ENCODE assay signal across 1 cellular context in the genomic region with DNA sequence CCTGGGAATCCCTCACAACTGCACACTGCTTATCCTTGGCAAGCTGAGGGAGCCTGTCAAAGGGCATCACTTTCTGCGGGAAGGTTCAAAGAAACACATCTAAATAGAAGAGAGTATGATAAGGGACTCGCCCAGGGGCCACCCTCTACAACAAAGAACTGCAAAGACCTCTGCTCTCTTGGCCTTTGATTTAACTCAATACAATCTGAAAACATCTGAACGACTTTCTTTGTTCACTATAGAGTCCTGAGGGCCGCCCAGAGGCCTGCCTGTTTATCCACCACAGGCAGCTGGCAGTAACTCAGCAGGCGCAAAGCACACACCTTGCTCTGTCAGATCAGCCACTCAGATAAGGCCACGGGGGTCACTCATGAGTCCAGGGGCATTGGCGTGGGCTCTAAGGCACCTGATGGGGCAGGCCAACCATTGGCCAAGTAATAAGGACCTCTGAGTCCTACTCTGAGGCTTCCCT.
TF ChIP-seq lines count a peak whose summit lies in the region.

No MANE protein-coding gene starts in this region.

TF ChIP-seq in HepG2, 621 proteins besides CTCF, POLR2A, EP300 and RAD21 (continued from another document and continues in another):
- TF ChIP-seq, protein P1, sequence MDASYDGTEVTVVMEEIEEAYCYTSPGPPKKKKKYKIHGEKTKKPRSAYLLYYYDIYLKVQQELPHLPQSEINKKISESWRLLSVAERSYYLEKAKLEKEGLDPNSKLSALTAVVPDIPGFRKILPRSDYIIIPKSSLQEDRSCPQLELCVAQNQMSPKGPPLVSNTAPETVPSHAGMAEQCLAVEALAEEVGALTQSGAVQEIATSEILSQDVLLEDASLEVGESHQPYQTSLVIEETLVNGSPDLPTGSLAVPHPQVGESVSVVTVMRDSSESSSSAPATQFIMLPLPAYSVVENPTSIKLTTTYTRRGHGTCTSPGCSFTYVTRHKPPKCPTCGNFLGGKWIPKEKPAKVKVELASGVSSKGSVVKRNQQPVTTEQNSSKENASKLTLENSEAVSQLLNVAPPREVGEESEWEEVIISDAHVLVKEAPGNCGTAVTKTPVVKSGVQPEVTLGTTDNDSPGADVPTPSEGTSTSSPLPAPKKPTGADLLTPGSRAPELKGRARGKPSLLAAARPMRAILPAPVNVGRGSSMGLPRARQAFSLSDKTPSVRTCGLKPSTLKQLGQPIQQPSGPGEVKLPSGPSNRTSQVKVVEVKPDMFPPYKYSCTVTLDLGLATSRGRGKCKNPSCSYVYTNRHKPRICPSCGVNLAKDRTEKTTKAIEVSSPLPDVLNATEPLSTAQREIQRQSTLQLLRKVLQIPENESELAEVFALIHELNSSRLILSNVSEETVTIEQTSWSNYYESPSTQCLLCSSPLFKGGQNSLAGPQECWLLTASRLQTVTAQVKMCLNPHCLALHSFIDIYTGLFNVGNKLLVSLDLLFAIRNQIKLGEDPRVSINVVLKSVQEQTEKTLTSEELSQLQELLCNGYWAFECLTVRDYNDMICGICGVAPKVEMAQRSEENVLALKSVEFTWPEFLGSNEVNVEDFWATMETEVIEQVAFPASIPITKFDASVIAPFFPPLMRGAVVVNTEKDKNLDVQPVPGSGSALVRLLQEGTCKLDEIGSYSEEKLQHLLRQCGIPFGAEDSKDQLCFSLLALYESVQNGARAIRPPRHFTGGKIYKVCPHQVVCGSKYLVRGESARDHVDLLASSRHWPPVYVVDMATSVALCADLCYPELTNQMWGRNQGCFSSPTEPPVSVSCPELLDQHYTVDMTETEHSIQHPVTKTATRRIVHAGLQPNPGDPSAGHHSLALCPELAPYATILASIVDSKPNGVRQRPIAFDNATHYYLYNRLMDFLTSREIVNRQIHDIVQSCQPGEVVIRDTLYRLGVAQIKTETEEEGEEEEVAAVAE (CRISPR knock-in tag; IDR thresholded peaks at IDR 0.05; ENCODE audit: borderline replicate concordance), result no peak
- TF ChIP-seq ZNF629 (CRISPR knock-in tag; conservative IDR thresholded peaks at IDR 0.05) (no peak), ZNF598 (CRISPR knock-in tag; IDR thresholded peaks at IDR 0.05; ENCODE audit: borderline replicate concordance) (no peak), ZNF713 (CRISPR knock-in tag; IDR thresholded peaks at IDR 0.05) (no peak), ZNF121 (CRISPR knock-in tag; IDR thresholded peaks at IDR 0.05) (no peak), ETV6 (CRISPR knock-in tag; conservative IDR thresholded peaks at IDR 0.05) (no peak), ISX (CRISPR knock-in tag; conservative IDR thresholded peaks at IDR 0.05) (no peak), SIN3B (IDR thresholded peaks at IDR 0.05; ENCODE audit: low read length) (no peak), HMG20A (CRISPR knock-in tag; IDR thresholded peaks at IDR 0.05; ENCODE audit: borderline replicate concordance) (peak; percentile 89), SMARCC2 (IDR thresholded peaks at IDR 0.05) (no peak), MXD4 (CRISPR knock-in tag; IDR thresholded peaks at IDR 0.05) (no peak), MEIS1 (CRISPR knock-in tag; IDR thresholded peaks at IDR 0.05; ENCODE audit: borderline replicate concordance) (peak; percentile 92), POLR2AphosphoS5 (IDR thresholded peaks at IDR 0.05; ENCODE audit: low read depth, low read length) (no peak), ZSCAN22 (CRISPR knock-in tag; IDR thresholded peaks at IDR 0.05) (no peak), CAMTA2 (CRISPR knock-in tag; IDR thresholded peaks at IDR 0.05; ENCODE audit: borderline replicate concordance) (no peak), ZSCAN30 (CRISPR knock-in tag; IDR thresholded peaks at IDR 0.05) (no peak), ZNF460 (CRISPR knock-in tag; IDR thresholded peaks at IDR 0.05; ENCODE audit: borderline replicate concordance) (no peak), ZNF564 (CRISPR knock-in tag; IDR thresholded peaks at IDR 0.05) (peak; percentile 51; the same call in 1 of the 2 replicates), NFKB2 (CRISPR knock-in tag; IDR thresholded peaks at IDR 0.05; ENCODE audit: borderline replicate concordance) (no peak; the same call in 1 of the 2 replicates), TEAD2 (CRISPR knock-in tag; IDR thresholded peaks at IDR 0.05) (no peak), ZNF7 (CRISPR knock-in tag; IDR thresholded peaks at IDR 0.05) (no peak), ZNF790 (CRISPR knock-in tag; IDR thresholded peaks at IDR 0.05; ENCODE audit: borderline replicate concordance) (no peak; the same call in 1 of the 2 replicates), ZNF746 (CRISPR knock-in tag; IDR thresholded peaks at IDR 0.05) (peak; percentile 75; the same call in 1 of the 2 replicates), CHCHD3 (CRISPR knock-in tag; IDR thresholded peaks at IDR 0.05) (no peak), PTBP1 (IDR thresholded peaks at IDR 0.05; ENCODE audit: low read depth, low read length, poor library complexity, severe bottlenecking) (no peak), GABPA (IDR thresholded peaks at IDR 0.05; ENCODE audit: low read depth, low read length) (no peak), GABPA (CRISPR knock-in tag; IDR thresholded peaks at IDR 0.05; ENCODE audit: low read depth) (no peak), ZFAT (CRISPR knock-in tag; conservative IDR thresholded peaks at IDR 0.05) (no peak), NONO (IDR thresholded peaks at IDR 0.05) (no peak), NONO (CRISPR knock-in tag; conservative IDR thresholded peaks at IDR 0.05) (no peak), ZNF816 (CRISPR knock-in tag; IDR thresholded peaks at IDR 0.05; ENCODE audit: borderline replicate concordance) (no peak), NFIC (IDR thresholded peaks at IDR 0.05; ENCODE audit: low read length) (peak; percentile 72; the same call in 1 of the 2 replicates), SMAD9 (CRISPR knock-in tag; IDR thresholded peaks at IDR 0.05) (no peak), SP1 (IDR thresholded peaks at IDR 0.05) (no peak), SP1 (CRISPR knock-in tag; IDR thresholded peaks at IDR 0.05) (no peak), ZNF30 (CRISPR knock-in tag; IDR thresholded peaks at IDR 0.05) (no peak), ZNF644 (CRISPR knock-in tag; IDR thresholded peaks at IDR 0.05; ENCODE audit: low read depth) (peak; percentile 78), EEA1 (CRISPR knock-in tag; IDR thresholded peaks at IDR 0.05; ENCODE audit: borderline replicate concordance) (no peak), ZNF709 (CRISPR knock-in tag; IDR thresholded peaks at IDR 0.05) (no peak), ZNF616 (CRISPR knock-in tag; IDR thresholded peaks at IDR 0.05; ENCODE audit: low read depth) (no peak), TSC22D2 (CRISPR knock-in tag; IDR thresholded peaks at IDR 0.05; ENCODE audit: borderline replicate concordance) (no peak), CBX2 (IDR thresholded peaks at IDR 0.05; ENCODE audit: low read depth, low read length) (no peak), CBX2 (CRISPR knock-in tag; IDR thresholded peaks at IDR 0.05; ENCODE audit: low read depth) (no peak), KLF13 (CRISPR knock-in tag; IDR thresholded peaks at IDR 0.05) (no peak), NBN (conservative IDR thresholded peaks at IDR 0.05) (no peak), SATB2 (CRISPR knock-in tag; IDR thresholded peaks at IDR 0.05) (no peak), ZNF768 (CRISPR knock-in tag; IDR thresholded peaks at IDR 0.05) (no peak), RXRA (CRISPR knock-in tag; IDR thresholded peaks at IDR 0.05) (peak; percentile 94), ZNF75D (CRISPR knock-in tag; IDR thresholded peaks at IDR 0.05; ENCODE audit: borderline replicate concordance) (no peak), ZNF737 (CRISPR knock-in tag; IDR thresholded peaks at IDR 0.05; ENCODE audit: borderline replicate concordance) (no peak)
- TF ChIP-seq, protein P2, sequence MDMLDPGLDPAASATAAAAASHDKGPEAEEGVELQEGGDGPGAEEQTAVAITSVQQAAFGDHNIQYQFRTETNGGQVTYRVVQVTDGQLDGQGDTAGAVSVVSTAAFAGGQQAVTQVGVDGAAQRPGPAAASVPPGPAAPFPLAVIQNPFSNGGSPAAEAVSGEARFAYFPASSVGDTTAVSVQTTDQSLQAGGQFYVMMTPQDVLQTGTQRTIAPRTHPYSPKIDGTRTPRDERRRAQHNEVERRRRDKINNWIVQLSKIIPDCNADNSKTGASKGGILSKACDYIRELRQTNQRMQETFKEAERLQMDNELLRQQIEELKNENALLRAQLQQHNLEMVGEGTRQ (IDR thresholded peaks at IDR 0.05; ENCODE audit: low read depth, low read length), result no peak
- TF ChIP-seq, protein P2 (CRISPR knock-in tag; IDR thresholded peaks at IDR 0.05; ENCODE audit: borderline replicate concordance), result no peak
- TF ChIP-seq, protein P3, sequence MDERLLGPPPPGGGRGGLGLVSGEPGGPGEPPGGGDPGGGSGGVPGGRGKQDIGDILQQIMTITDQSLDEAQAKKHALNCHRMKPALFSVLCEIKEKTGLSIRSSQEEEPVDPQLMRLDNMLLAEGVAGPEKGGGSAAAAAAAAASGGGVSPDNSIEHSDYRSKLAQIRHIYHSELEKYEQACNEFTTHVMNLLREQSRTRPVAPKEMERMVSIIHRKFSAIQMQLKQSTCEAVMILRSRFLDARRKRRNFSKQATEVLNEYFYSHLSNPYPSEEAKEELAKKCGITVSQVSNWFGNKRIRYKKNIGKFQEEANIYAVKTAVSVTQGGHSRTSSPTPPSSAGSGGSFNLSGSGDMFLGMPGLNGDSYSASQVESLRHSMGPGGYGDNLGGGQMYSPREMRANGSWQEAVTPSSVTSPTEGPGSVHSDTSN (CRISPR knock-in tag; IDR thresholded peaks at IDR 0.05), result no peak
- TF ChIP-seq, protein P4, sequence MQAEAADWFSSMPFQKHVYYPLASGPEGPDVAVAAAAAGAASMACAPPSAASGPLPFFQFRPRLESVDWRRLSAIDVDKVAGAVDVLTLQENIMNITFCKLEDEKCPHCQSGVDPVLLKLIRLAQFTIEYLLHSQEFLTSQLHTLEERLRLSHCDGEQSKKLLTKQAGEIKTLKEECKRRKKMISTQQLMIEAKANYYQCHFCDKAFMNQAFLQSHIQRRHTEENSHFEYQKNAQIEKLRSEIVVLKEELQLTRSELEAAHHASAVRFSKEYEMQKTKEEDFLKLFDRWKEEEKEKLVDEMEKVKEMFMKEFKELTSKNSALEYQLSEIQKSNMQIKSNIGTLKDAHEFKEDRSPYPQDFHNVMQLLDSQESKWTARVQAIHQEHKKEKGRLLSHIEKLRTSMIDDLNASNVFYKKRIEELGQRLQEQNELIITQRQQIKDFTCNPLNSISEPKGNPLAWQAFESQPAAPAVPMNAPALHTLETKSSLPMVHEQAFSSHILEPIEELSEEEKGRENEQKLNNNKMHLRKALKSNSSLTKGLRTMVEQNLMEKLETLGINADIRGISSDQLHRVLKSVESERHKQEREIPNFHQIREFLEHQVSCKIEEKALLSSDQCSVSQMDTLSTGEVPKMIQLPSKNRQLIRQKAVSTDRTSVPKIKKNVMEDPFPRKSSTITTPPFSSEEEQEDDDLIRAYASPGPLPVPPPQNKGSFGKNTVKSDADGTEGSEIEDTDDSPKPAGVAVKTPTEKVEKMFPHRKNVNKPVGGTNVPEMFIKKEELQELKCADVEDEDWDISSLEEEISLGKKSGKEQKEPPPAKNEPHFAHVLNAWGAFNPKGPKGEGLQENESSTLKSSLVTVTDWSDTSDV (CRISPR knock-in tag; IDR thresholded peaks at IDR 0.05), result no peak
- TF ChIP-seq, protein P5, sequence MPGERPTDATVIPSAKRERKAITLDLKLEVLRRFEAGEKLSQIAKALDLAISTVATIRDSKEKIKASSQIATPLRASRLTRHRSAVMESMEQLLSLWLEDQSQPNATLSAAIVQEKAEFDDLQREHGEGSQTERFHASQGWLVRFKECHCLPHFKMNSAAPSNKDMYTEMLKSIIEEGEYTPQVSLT (CRISPR knock-in tag; IDR thresholded peaks at IDR 0.05; ENCODE audit: borderline replicate concordance, low read depth), result no peak
- TF ChIP-seq, protein P6, sequence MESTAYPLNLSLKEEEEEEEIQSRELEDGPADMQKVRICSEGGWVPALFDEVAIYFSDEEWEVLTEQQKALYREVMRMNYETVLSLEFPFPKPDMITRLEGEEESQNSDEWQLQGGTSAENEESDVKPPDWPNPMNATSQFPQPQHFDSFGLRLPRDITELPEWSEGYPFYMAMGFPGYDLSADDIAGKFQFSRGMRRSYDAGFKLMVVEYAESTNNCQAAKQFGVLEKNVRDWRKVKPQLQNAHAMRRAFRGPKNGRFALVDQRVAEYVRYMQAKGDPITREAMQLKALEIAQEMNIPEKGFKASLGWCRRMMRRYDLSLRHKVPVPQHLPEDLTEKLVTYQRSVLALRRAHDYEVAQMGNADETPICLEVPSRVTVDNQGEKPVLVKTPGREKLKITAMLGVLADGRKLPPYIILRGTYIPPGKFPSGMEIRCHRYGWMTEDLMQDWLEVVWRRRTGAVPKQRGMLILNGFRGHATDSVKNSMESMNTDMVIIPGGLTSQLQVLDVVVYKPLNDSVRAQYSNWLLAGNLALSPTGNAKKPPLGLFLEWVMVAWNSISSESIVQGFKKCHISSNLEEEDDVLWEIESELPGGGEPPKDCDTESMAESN (CRISPR knock-in tag; conservative IDR thresholded peaks at IDR 0.05), result 0 out of 2 replicates have a peak, but pooled peaks have one; percentile 44
- TF ChIP-seq, protein P7, sequence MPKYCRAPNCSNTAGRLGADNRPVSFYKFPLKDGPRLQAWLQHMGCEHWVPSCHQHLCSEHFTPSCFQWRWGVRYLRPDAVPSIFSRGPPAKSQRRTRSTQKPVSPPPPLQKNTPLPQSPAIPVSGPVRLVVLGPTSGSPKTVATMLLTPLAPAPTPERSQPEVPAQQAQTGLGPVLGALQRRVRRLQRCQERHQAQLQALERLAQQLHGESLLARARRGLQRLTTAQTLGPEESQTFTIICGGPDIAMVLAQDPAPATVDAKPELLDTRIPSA (CRISPR knock-in tag; IDR thresholded peaks at IDR 0.05; ENCODE audit: borderline replicate concordance), result no peak
- TF ChIP-seq, protein P8, sequence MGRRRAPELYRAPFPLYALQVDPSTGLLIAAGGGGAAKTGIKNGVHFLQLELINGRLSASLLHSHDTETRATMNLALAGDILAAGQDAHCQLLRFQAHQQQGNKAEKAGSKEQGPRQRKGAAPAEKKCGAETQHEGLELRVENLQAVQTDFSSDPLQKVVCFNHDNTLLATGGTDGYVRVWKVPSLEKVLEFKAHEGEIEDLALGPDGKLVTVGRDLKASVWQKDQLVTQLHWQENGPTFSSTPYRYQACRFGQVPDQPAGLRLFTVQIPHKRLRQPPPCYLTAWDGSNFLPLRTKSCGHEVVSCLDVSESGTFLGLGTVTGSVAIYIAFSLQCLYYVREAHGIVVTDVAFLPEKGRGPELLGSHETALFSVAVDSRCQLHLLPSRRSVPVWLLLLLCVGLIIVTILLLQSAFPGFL (CRISPR knock-in tag; IDR thresholded peaks at IDR 0.05), result no peak
- TF ChIP-seq, protein P9, sequence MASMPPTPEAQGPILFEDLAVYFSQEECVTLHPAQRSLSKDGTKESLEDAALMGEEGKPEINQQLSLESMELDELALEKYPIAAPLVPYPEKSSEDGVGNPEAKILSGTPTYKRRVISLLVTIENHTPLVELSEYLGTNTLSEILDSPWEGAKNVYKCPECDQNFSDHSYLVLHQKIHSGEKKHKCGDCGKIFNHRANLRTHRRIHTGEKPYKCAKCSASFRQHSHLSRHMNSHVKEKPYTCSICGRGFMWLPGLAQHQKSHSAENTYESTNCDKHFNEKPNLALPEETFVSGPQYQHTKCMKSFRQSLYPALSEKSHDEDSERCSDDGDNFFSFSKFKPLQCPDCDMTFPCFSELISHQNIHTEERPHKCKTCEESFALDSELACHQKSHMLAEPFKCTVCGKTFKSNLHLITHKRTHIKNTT (CRISPR knock-in tag; IDR thresholded peaks at IDR 0.05), result no peak
